In the genomic region with DNA sequence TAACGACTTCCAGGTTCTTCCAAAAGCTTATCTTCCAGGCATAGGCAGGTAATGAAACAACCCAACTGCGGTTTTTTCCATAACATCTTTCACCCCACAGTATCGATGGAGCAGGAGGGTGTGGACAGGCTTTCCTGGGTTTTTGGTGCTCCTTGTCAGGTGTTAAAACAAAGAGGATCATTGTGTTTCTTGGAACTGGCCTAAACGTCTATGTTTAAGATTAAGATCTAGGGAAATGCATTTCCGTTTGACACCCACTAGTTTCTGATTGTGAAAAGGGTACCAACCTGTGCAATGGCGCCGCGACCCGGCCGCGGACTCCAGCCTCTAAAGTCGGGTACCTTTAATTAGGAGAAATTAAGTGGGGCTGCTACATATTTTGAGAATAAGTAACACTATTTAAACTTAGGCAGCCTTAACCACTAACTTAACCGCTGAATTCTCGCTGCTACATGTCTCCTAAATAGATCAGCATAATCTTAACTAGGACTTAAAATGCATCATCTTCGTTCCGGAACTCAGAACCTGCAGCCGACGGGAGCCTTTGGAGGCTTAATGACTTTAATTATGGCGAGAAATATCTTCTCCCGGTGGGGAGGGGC, we compare ENCODE assay signal across 8 cellular contexts. TPM values are rescaled to one million over a fixed set of nuclear protein-coding genes. Genes with fewer than 3 reads are reported as not detected.
A peak's percentile ranks its signal among the peaks of the same experiment; 100 is the strongest.
DNase-seq lines count a peak whose midpoint lies in the region; ATAC-seq and TF ChIP-seq lines count a peak whose summit lies in the region.

No MANE protein-coding gene starts in this region.

- H3K9me3 ChIP-seq in breast epithelium (no peaks in the 10 kb centered on the region), lung (ENCODE audit: control insufficient read depth in 2 of 2, insufficient read depth in 1 of 2, low read length in 1 of 2) (no peaks in the 10 kb centered on the region)

- intact Hi-C loops in breast epithelium (cut with DNase I; ENCODE audit: low total_unique reads), result loop anchor here (1.0 kb wide), 1 partner anchor 11 kb away; no protein-coding TSS in a partner anchor

- WGBS in lung, 2 donors, result 17% methylated on average over 20 of the region's 20 CpGs

- H3K4me1 ChIP-seq in breast epithelium, result no peaks in the 10 kb centered on the region
- peaks cover 5 to 11% of the 10 kb centered on the region in 2 donors for H3K4me1 ChIP-seq in lung (ENCODE audit: control insufficient read depth in 2 of 2, insufficient read depth in 2 of 2, low read length in 2 of 2)

- H3K27me3 Mint-ChIP-seq in activated naive CD4-positive, alpha-beta T cell treated with anti-CD3 and anti-CD28 coated beads, Interleukin-2, amount 50 U/mL, for 24 hours, result peaks cover 25% of the 10 kb centered on the region
- no peaks in the 10 kb centered on the region for H3K27me3 Mint-ChIP-seq in type B pancreatic cell

- ATAC-seq in activated naive CD4-positive, alpha-beta T cell treated with anti-CD3 and anti-CD28 coated beads, Interleukin-2, amount 50 U/mL, for 72 hours, result no peak
- ATAC-seq in lung (ENCODE audit: insufficient read depth, low FRiP score) (no peak), GM19455 (IDR thresholded peaks at IDR 0.05; ENCODE audit: unreplicated experiment) (no peak)

- DNase-seq in activated naive CD4-positive, alpha-beta T cell treated with anti-CD3 and anti-CD28 coated beads, Interleukin-2, amount 50 U/mL, for 72 hours (ENCODE audit: low spot score in 2 of 2), result no peak
- DNase-seq in breast epithelium (ENCODE audit: low spot score in 2 of 2) (no peak), lung (ENCODE audit: low spot score) (no peak), type B pancreatic cell (ENCODE audit: extremely low spot score, unreplicated experiment) (no peak), middle frontal gyrus (ENCODE audit: extremely low spot score, low spot score) (no peak)
- no peak for DNase-seq in stimulated activated CD4-positive, alpha-beta T cell treated with anti-CD3 and anti-CD28 coated beads, Interleukin-12 subunit alpha, Interleukin-12 subunit beta, amount 100 ng/mL, for 4 hours

- peaks cover 2% of the 10 kb centered on the region for H3K36me3 Mint-ChIP-seq in activated naive CD4-positive, alpha-beta T cell treated with anti-CD3 and anti-CD28 coated beads, Interleukin-2, amount 50 U/mL, for 24 hours
- H3K36me3 Mint-ChIP-seq in activated naive CD4-positive, alpha-beta T cell treated with anti-CD3 and anti-CD28 coated beads, Interleukin-2, amount 50 U/mL, for 72 hours, result peaks cover 0 to 6% of the 10 kb centered on the region in 2 donors
- H3K36me3 Mint-ChIP-seq in type B pancreatic cell, result peaks cover 17% of the 10 kb centered on the region

- no peak for TF ChIP-seq POLR2A in breast epithelium (IDR thresholded peaks at IDR 0.05)

- peak overlapping the region; percentile 39 for H3K4me3 Mint-ChIP-seq in activated naive CD4-positive, alpha-beta T cell treated with anti-CD3 and anti-CD28 coated beads, Interleukin-2, amount 50 U/mL, for 24 hours
- peak overlapping the region; percentile 83 for H3K4me3 Mint-ChIP-seq in type B pancreatic cell

- H3K27ac ChIP-seq in breast epithelium, result peak overlapping the region; percentile 86 to 92
- peak overlapping the region; percentile 22 to 91 for H3K27ac ChIP-seq in lung (ENCODE audit: low read depth in 1 of 2, low read length in 1 of 2)

- peak overlapping the region; percentile 40 to 67 (median 56) for H3K4me3 ChIP-seq in breast epithelium
- H3K4me3 ChIP-seq in lung, result no peak overlapping the region

- no peak overlapping the region for H3K27ac Mint-ChIP-seq in activated naive CD4-positive, alpha-beta T cell treated with anti-CD3 and anti-CD28 coated beads, Interleukin-2, amount 50 U/mL, for 24 hours
- H3K27ac Mint-ChIP-seq in activated naive CD4-positive, alpha-beta T cell treated with anti-CD3 and anti-CD28 coated beads, Interleukin-2, amount 50 U/mL, for 72 hours, result no peak overlapping the region
- H3K27ac Mint-ChIP-seq in type B pancreatic cell, result peak overlapping the region; percentile 94

- H3K27me3 ChIP-seq in breast epithelium, result no peaks in the 10 kb centered on the region
- H3K27me3 ChIP-seq in lung (ENCODE audit: control insufficient read depth, insufficient read depth), result no peaks in the 10 kb centered on the region

- H3K4me1 Mint-ChIP-seq in activated naive CD4-positive, alpha-beta T cell treated with anti-CD3 and anti-CD28 coated beads, Interleukin-2, amount 50 U/mL, for 24 hours, result peaks cover 15% of the 10 kb centered on the region
- peaks cover 60% of the 10 kb centered on the region for H3K4me1 Mint-ChIP-seq in type B pancreatic cell (ENCODE audit: unreplicated experiment)

- H3K9me3 Mint-ChIP-seq in activated naive CD4-positive, alpha-beta T cell treated with anti-CD3 and anti-CD28 coated beads, Interleukin-2, amount 50 U/mL, for 24 hours, result no peaks in the 10 kb centered on the region
- no peaks in the 10 kb centered on the region for H3K9me3 Mint-ChIP-seq in activated naive CD4-positive, alpha-beta T cell treated with anti-CD3 and anti-CD28 coated beads, Interleukin-2, amount 50 U/mL, for 72 hours
- H3K9me3 Mint-ChIP-seq in type B pancreatic cell, result no peaks in the 10 kb centered on the region

- TF ChIP-seq CTCF in breast epithelium (IDR thresholded peaks at IDR 0.05), result no peak
- TF ChIP-seq CTCF in lung (IDR thresholded peaks at IDR 0.05; ENCODE audit: control extremely low read depth, extremely low read depth), result no peak
- no peak for TF ChIP-seq CTCF in type B pancreatic cell (conservative IDR thresholded peaks at IDR 0.05)

- H3K36me3 ChIP-seq in breast epithelium (no peaks in the 10 kb centered on the region), lung (ENCODE audit: control insufficient read depth in 2 of 2, insufficient read depth in 2 of 2, low read length in 2 of 2) (no peaks in the 10 kb centered on the region)

RNA-seq across cellular contexts. Expression of gene C22orf31, which starts 31.5 kb away (rescaled TPM):
- not detected for total RNA-seq in activated naive CD4-positive, alpha-beta T cell treated with anti-CD3 and anti-CD28 coated beads, Interleukin-2, amount 50 U/mL, for 72 hours
- under 1 TPM in 1 of 3 donors, not detected in 2; 0.73 TPM for total RNA-seq in breast epithelium
- not detected for total RNA-seq in lung
- under 1 TPM; 0.07 to 0.30 TPM for polyA plus RNA-seq in lung
- total RNA-seq in type B pancreatic cell (ENCODE audit: low replicate concordance), result 0.63 TPM in 1 of 2 replicates, not detected in the other

RNA-seq across cellular contexts. Expression of gene KREMEN1, which starts 42.7 kb away (rescaled TPM):
- under 1 TPM; 0.19 to 0.55 TPM for total RNA-seq in activated naive CD4-positive, alpha-beta T cell treated with anti-CD3 and anti-CD28 coated beads, Interleukin-2, amount 50 U/mL, for 72 hours
- total RNA-seq in breast epithelium (10 to 100 TPM in 2 of 3 donors, 1 to 10 TPM in 1; 9.5 to 13.6 (median 13.5) TPM), lung (10 to 100 TPM; 15.7 to 27.5 TPM), type B pancreatic cell (ENCODE audit: low replicate concordance) (26.2 and 29.1 TPM in 2 replicates)
- 10 to 100 TPM in 1 of 2 donors, 1 to 10 TPM in 1; 8.8 to 24.4 TPM for polyA plus RNA-seq in lung

Comparison
In these comparisons a context has a peak if more than half of its experiments do, and no peak if none do; other contexts are left out.
1. RNA of gene KREMEN1, which starts 42.7 kb away (total RNA-seq): 15.7 to 27.5 TPM in lung, 26.2 to 29.1 TPM in type B pancreatic cell and 9.5 to 13.6 TPM in breast epithelium; 0.19 to 0.55 TPM in activated naive CD4-positive, alpha-beta T cell treated with anti-CD3 and anti-CD28 coated beads, Interleukin-2, amount 50 U/mL, for 72 hours; every median in the first group is over 4 times any median in the second.